Comparison of ENCODE assay signal across 30 cellular contexts in the genomic region with DNA sequence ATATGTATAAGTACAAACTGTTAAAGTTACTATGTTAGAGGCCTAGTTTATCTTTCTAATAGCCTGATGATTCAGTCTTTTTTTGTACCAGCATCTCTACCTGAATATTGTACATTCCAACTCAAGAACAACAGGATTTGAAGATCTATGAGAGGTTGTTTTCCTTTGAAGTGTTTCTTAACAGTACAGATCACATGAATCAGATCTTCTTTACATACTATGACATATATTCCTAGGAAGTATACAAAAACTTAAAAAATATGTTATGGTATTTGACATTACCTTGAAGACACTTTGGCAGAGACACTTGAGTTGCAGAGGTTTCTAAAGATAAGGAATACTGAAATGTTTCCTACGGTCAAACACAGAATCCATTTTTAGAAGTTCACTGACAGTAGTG.
"Had no signal": no experiment of that assay in that cellular context is flagged by ENCODE, and none has a peak within 500 bp of the region (broad histone marks: within the 10 kb centered on the region; RNA-seq: fewer than 3 reads in every experiment).

No MANE protein-coding gene starts in this region.

- H3K27me3 ChIP-seq: colonic mucosa, esophagus squamous epithelium, heart right ventricle, neural progenitor cell, ovary, sigmoid colon, stomach, tibial artery, upper lobe of right lung, uterus had no signal

- H3K4me1 Mint-ChIP-seq: immature natural killer cell; memory B cell; naive B cell; neural progenitor cell; stimulated activated effector memory CD8-positive, alpha-beta T cell treated with anti-CD3 and anti-CD28 coated beads, Interleukin-12 subunit alpha, Interleukin-12 subunit beta, amount 100 ng/mL, for 72 hours had no signal

- H3K27ac Mint-ChIP-seq: dendritic cell treated with granulocyte-macrophage colony-stimulating factor and Interleukin-4, amounts not matched to agents 40 ng/mL and 50 ng/mL, for 4 days; immature natural killer cell; memory B cell; natural killer cell treated with Interleukin-12 subunit alpha and Interleukin-12 subunit beta and Interleukin-15 and Interleukin-18, amount 100 ng/mL, for 72 hours; neural progenitor cell; stimulated activated effector memory CD8-positive, alpha-beta T cell treated with anti-CD3 and anti-CD28 coated beads, Interleukin-12 subunit alpha, Interleukin-12 subunit beta, amount 100 ng/mL, for 72 hours had no signal

- H3K4me3 ChIP-seq: colonic mucosa, esophagus squamous epithelium, heart right ventricle, lung, mucosa of descending colon, neural progenitor cell, ovary, psoas muscle, sigmoid colon, stomach, tibial artery, upper lobe of right lung, uterus had no signal

- H3K9me3 Mint-ChIP-seq: neural progenitor cell had no signal

- H3K9me3 ChIP-seq: colonic mucosa, esophagus squamous epithelium, mucosa of descending colon, ovary, psoas muscle, sigmoid colon, tibial artery, upper lobe of right lung, uterus had no signal

- H3K9ac ChIP-seq: neural progenitor cell had no signal

- H3K36me3 Mint-ChIP-seq: memory B cell; naive B cell; neural progenitor cell; stimulated activated effector memory CD8-positive, alpha-beta T cell treated with anti-CD3 and anti-CD28 coated beads, Interleukin-12 subunit alpha, Interleukin-12 subunit beta, amount 100 ng/mL, for 72 hours had no signal

- H3K27me3 Mint-ChIP-seq: dendritic cell treated with granulocyte-macrophage colony-stimulating factor and Interleukin-4, amounts not matched to agents 40 ng/mL and 50 ng/mL, for 4 days; memory B cell; naive B cell; natural killer cell treated with Interleukin-12 subunit alpha and Interleukin-12 subunit beta and Interleukin-15 and Interleukin-18, amount 100 ng/mL, for 72 hours had no signal

- DNase-seq: colonic mucosa; effector memory CD4-positive, alpha-beta T cell; esophagus squamous epithelium; foreskin melanocyte; glutamatergic neuron; heart right ventricle; hypothalamus; immature natural killer cell; left ventricle myocardium superior; mucosa of descending colon; naive B cell; occipital lobe; ovary; posterior cingulate gyrus; psoas muscle; right cardiac atrium; sigmoid colon; stimulated activated CD4-positive, alpha-beta T cell treated with anti-CD3 and anti-CD28 coated beads, Interleukin-2, amount 100 ng/mL, for 24 hours; stimulated activated CD4-positive, alpha-beta T cell treated with anti-CD3 and anti-CD28 coated beads, Interleukin-4, amount 100 ng/mL, for 24 hours; stimulated activated naive CD4-positive, alpha-beta T cell treated with Interleukin-2 at 50 U/mL for 16 hours; stomach; tibial artery; upper lobe of right lung; uterus had no signal

- H3K4me3 Mint-ChIP-seq: dendritic cell treated with granulocyte-macrophage colony-stimulating factor and Interleukin-4, amounts not matched to agents 40 ng/mL and 50 ng/mL, for 4 days; immature natural killer cell; memory B cell; naive B cell; natural killer cell treated with Interleukin-12 subunit alpha and Interleukin-12 subunit beta and Interleukin-15 and Interleukin-18, amount 100 ng/mL, for 72 hours; neural progenitor cell; stimulated activated effector memory CD8-positive, alpha-beta T cell treated with anti-CD3 and anti-CD28 coated beads, Interleukin-12 subunit alpha, Interleukin-12 subunit beta, amount 100 ng/mL, for 72 hours had no signal

- ATAC-seq: heart right ventricle; left ventricle myocardium superior; mucosa of descending colon; natural killer cell treated with Interleukin-12 subunit alpha and Interleukin-12 subunit beta and Interleukin-15 and Interleukin-18, amount 100 ng/mL, for 72 hours; psoas muscle; right cardiac atrium; stimulated activated effector memory CD8-positive, alpha-beta T cell treated with anti-CD3 and anti-CD28 coated beads, Interleukin-12 subunit alpha, Interleukin-12 subunit beta, amount 100 ng/mL, for 72 hours had no signal

- H3K4me2 ChIP-seq: neural progenitor cell had no signal

- H3K36me3 ChIP-seq: colonic mucosa, esophagus squamous epithelium, heart right ventricle, neural progenitor cell, ovary, sigmoid colon, stomach, tibial artery, upper lobe of right lung, uterus had no signal

- H2AFZ ChIP-seq: neural progenitor cell had no signal

- H3K4me1 ChIP-seq: colonic mucosa, esophagus squamous epithelium, heart right ventricle, neural progenitor cell, psoas muscle, stomach, tibial artery, upper lobe of right lung, uterus had no signal

- H3K27ac ChIP-seq: colonic mucosa, heart right ventricle, neural progenitor cell, ovary, psoas muscle, sigmoid colon, stomach, tibial artery, upper lobe of right lung, uterus had no signal
